Comparison of ENCODE assay signal across 10 cellular contexts in the genomic region with DNA sequence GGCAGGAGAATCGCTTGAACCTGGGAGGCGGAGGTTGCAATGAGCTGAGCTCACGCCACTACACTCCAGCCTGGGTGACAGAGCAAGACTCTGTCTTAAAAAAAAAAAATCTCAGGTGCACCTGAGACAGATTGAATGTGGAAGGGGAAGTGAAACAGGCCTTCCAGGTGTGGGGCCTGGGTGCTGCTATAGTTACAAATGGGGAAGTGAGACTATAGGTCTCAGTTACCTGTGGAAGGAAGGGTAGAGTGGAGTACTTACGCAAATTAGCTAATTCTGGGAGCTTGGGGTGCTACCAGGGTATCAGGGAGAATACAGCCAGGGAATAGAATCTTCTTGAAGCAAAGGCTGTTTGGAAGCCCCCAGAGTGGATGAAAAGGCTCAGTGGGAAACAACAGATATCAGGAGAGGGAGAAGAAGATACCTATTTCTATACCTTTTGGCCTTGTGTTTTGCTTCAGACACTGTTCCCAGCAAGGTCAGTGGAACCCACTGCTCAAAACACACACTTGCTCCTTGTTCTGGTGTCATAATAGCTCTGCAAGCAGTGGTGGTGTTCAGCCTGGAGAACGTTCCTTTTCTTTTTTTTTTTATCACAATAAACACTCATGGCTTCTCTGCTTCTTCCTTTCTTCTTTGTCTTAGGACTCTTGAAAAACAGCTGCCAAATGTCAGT. TPM values are rescaled to one million over a fixed set of nuclear protein-coding genes. Genes with fewer than 3 reads are reported as not detected.
A peak's percentile ranks its signal among the peaks of the same experiment; 100 is the strongest.
DNase-seq lines count a peak whose midpoint lies in the region; ATAC-seq lines count a peak whose summit lies in the region.
"Had no signal": no experiment of that assay in that cellular context is flagged by ENCODE, and none has a peak within 500 bp of the region (broad histone marks: within the 10 kb centered on the region; RNA-seq: fewer than 3 reads in every experiment).

No MANE protein-coding gene starts in this region.

- H3K36me3 Mint-ChIP-seq in memory B cell = no peaks in the 10 kb centered on the region

- peak; percentile 60 for ATAC-seq in GM19025 (IDR thresholded peaks at IDR 0.05; ENCODE audit: low read depth, unreplicated experiment)
- ATAC-seq in GM21723 (IDR thresholded peaks at IDR 0.05; ENCODE audit: unreplicated experiment) = peak; percentile 91
- peak; percentile 77 for ATAC-seq in HG03342 (IDR thresholded peaks at IDR 0.05; ENCODE audit: unreplicated experiment)
- peak; percentile 98 for ATAC-seq in memory B cell (ENCODE audit: low read depth)

- no peak overlapping the region for H3K27ac Mint-ChIP-seq in memory B cell

- H3K4me1 Mint-ChIP-seq in memory B cell = peaks cover 37% of the 10 kb centered on the region

- DNase-seq in memory B cell (ENCODE audit: low spot score in 2 of 2) (peak in 1 of 2 donors; percentile 65), NCI-H510A (lab: John Stamatoyannopoulos, UW) (no peak), dermis blood vessel endothelial cell (no peak), DMS79 treated with DMSO at 0.1 percent for 48 hours (lab: John Stamatoyannopoulos, UW) (no peak), Kasumi-1 (lab: John Stamatoyannopoulos, UW) (no peak)
- DNase-seq: NCI-H2029, retina had no signal

- no peaks in the 10 kb centered on the region for H3K9me3 Mint-ChIP-seq in memory B cell

- peaks cover 1% of the 10 kb centered on the region for H3K27me3 Mint-ChIP-seq in memory B cell

- peak overlapping the region; percentile 47 for H3K4me3 Mint-ChIP-seq in memory B cell

RNA-seq across cellular contexts. Expression of a gene that starts 7.0 kb away (rescaled TPM):
- total RNA-seq in dermis blood vessel endothelial cell = 9.4 and 22.0 TPM in 2 replicates
